15 cellular contexts compared by ENCODE assay signal in genomic region chr12:96166765-96167164, GRCh38. TPM values are rescaled to one million over a fixed set of nuclear protein-coding genes. Genes with fewer than 3 reads are reported as not detected.
A peak's percentile ranks its signal among the peaks of the same experiment; 100 is the strongest.
DNase-seq lines count a peak whose midpoint lies in the region; ATAC-seq, FAIRE-seq and TF ChIP-seq lines count a peak whose summit lies in the region.
"Had no signal": no experiment of that assay in that cellular context is flagged by ENCODE, and none has a peak within 500 bp of the region (broad histone marks: within the 10 kb centered on the region; RNA-seq: fewer than 3 reads in every experiment).

No MANE protein-coding gene starts in this region.

- H4K20me1 ChIP-seq in K562 (replicated peaks; ENCODE audit: control insufficient read depth, insufficient read depth, low read length), result no peaks in the 10 kb centered on the region
- H4K20me1 ChIP-seq: BLaER1 treated with 17β-estradiol and CSF1 and Interleukin-3, amounts not matched to agents 10 nM and 100 nM had no signal

- H3K4me2 ChIP-seq in K562 (ENCODE audit: insufficient read depth, low read length), result no peak overlapping the region
- H3K4me2 ChIP-seq: BLaER1 treated with 17β-estradiol and CSF1 and Interleukin-3, amounts not matched to agents 10 nM and 100 nM had no signal

- no peak overlapping the region for H3K9ac ChIP-seq in K562 (ENCODE audit: insufficient read depth in 1 of 2, low read depth in 2 of 2, low read length in 2 of 2)
- H3K9ac ChIP-seq: BLaER1 treated with 17β-estradiol and CSF1 and Interleukin-3, amounts not matched to agents 10 nM and 100 nM had no signal

- 85 to 90% (median 88%) methylated on average over 2 of the region's 2 CpGs for WGBS in heart left ventricle, 4 donors
- WGBS in K562 (ENCODE audit: insufficient coverage, low coverage, missing lambda C conversion rate), result 6% methylated on average over 2 of the region's 2 CpGs
- WGBS in gastroesophageal sphincter (ENCODE audit: low coverage in 1 of 2), 2 donors, result 67 to 75% methylated on average over 2 of the region's 2 CpGs
- WGBS in spleen, 5 donors, result 78 to 90% (median 83%) methylated on average over 2 of the region's 2 CpGs

- H3K79me2 ChIP-seq in K562 (ENCODE audit: control insufficient read depth, insufficient read depth, low read length), result no peaks in the 10 kb centered on the region

- H3K36me3 Mint-ChIP-seq in nephron progenitor cell (ENCODE audit: low read depth), result no peaks in the 10 kb centered on the region
- H3K36me3 Mint-ChIP-seq: CD4-positive, CD25-positive, alpha-beta regulatory T cell had no signal

- TF ChIP-seq POLR2A in heart left ventricle (IDR thresholded peaks at IDR 0.05) (no peak), K562 (conservative IDR thresholded peaks at IDR 0.05) (no peak), gastroesophageal sphincter (IDR thresholded peaks at IDR 0.05) (no peak), spleen (IDR thresholded peaks at IDR 0.05) (no peak), breast epithelium (IDR thresholded peaks at IDR 0.05) (no peak)

- ATAC-seq in heart left ventricle (no peak), K562 (no peak), gastroesophageal sphincter (no peak)

- H3K9me1 ChIP-seq in K562 (ENCODE audit: control insufficient read depth, insufficient read depth, low read length), result no peaks in the 10 kb centered on the region

- H3K27ac Mint-ChIP-seq in nephron progenitor cell, result no peak overlapping the region

- no peak overlapping the region for H2AFZ ChIP-seq in K562 (ENCODE audit: low read depth, low read length)

- H3K27ac ChIP-seq in heart left ventricle (peak overlapping the region; percentile 22 to 95 (median 82)), K562 (ENCODE audit: extremely low read depth, low read depth, low read length) (no peak overlapping the region), gastroesophageal sphincter (peak overlapping the region in 3 of 4 donors; percentile 54 to 60 (median 55)), spleen (peak overlapping the region in 6 of 8 donors; percentile 61 to 88 (median 80)), breast epithelium (peak overlapping the region in 1 of 2 donors; percentile 66)
- H3K27ac ChIP-seq: BLaER1 treated with 17β-estradiol and CSF1 and Interleukin-3, amounts not matched to agents 10 nM and 100 nM had no signal

- H3K4me3 ChIP-seq in heart left ventricle (no peak overlapping the region), K562 (no peak overlapping the region), gastroesophageal sphincter (no peak overlapping the region), spleen (no peak overlapping the region), breast epithelium (no peak overlapping the region)
- H3K4me3 ChIP-seq: BLaER1 treated with 17β-estradiol and CSF1 and Interleukin-3, amounts not matched to agents 10 nM and 100 nM; HAP-1 had no signal

- H3K27me3 ChIP-seq in heart left ventricle (no peaks in the 10 kb centered on the region), K562 (ENCODE audit: control insufficient read depth in 2 of 2, insufficient read depth in 2 of 2, low read length in 2 of 2) (peaks cover 8 to 40% of the 10 kb centered on the region in 2 experiments), gastroesophageal sphincter (no peaks in the 10 kb centered on the region), spleen (replicated peaks in 1 of 7) (no peaks in the 10 kb centered on the region), breast epithelium (no peaks in the 10 kb centered on the region)
- H3K27me3 ChIP-seq: BLaER1 treated with 17β-estradiol and CSF1 and Interleukin-3, amounts not matched to agents 10 nM and 100 nM had no signal

- peaks cover 4% of the 10 kb centered on the region for H3K27me3 Mint-ChIP-seq in nephron progenitor cell (ENCODE audit: low read depth, poor library complexity)

- TF ChIP-seq RAD21 in K562 (CRISPR knock-in tag; conservative IDR thresholded peaks at IDR 0.05 in 1 of 2, IDR thresholded peaks at IDR 0.05 in 1 of 2), result no peak

- in situ Hi-C loops in K562 (cut with MboI), result no loop called here

- H3K4me3 Mint-ChIP-seq in nephron progenitor cell, result no peak overlapping the region
- H3K4me3 Mint-ChIP-seq: CD4-positive, CD25-positive, alpha-beta regulatory T cell had no signal

- TF ChIP-seq CTCF in heart left ventricle (IDR thresholded peaks at IDR 0.05) (no peak), K562 (IDR thresholded peaks at IDR 0.05 in 2 of 3, conservative IDR thresholded peaks at IDR 0.05 in 1 of 3; ENCODE audit: insufficient read depth in 2 of 3, low read depth in 1 of 3, low read length in 3 of 3) (no peak), gastroesophageal sphincter (IDR thresholded peaks at IDR 0.05) (no peak), spleen (IDR thresholded peaks at IDR 0.05 in 8 of 11, conservative IDR thresholded peaks at IDR 0.05 in 3 of 11) (no peak), nephron progenitor cell (IDR thresholded peaks at IDR 0.05) (no peak), breast epithelium (IDR thresholded peaks at IDR 0.05) (no peak)

- FAIRE-seq in K562 (lab: Jason Lieb, UNC), result no peak
- FAIRE-seq: H1 had no signal

- H3K36me3 ChIP-seq in heart left ventricle, result no peaks in the 10 kb centered on the region
- H3K36me3 ChIP-seq in K562 (ENCODE audit: control insufficient read depth, insufficient read depth, low read length), result no peaks in the 10 kb centered on the region
- H3K36me3 ChIP-seq in gastroesophageal sphincter, result no peaks in the 10 kb centered on the region
- no peaks in the 10 kb centered on the region for H3K36me3 ChIP-seq in spleen
- no peaks in the 10 kb centered on the region for H3K36me3 ChIP-seq in breast epithelium
- H3K36me3 ChIP-seq: BLaER1 treated with 17β-estradiol and CSF1 and Interleukin-3, amounts not matched to agents 10 nM and 100 nM; HAP-1 had no signal

- no peaks in the 10 kb centered on the region for H3K9me3 Mint-ChIP-seq in nephron progenitor cell
- H3K9me3 Mint-ChIP-seq: CD4-positive, CD25-positive, alpha-beta regulatory T cell had no signal

- intact Hi-C loops in heart left ventricle (cut with DNase I), result loop anchor here in 4 of 10 donors (5.0 kb wide), 3 partner anchors 41 to 59 kb away; no protein-coding TSS in a partner anchor
- intact Hi-C loops in cardiac septum (cut with DNase I), result loop anchor here (5.0 kb wide), 1 partner anchor 41 kb away; no protein-coding TSS in a partner anchor
- intact Hi-C loops in K562 (cut with micrococcal nuclease), result no loop called here
- intact Hi-C loops in spleen (cut with DNase I; ENCODE audit: low total_unique reads), result no loop called here
- intact Hi-C loops in breast epithelium (cut with DNase I; ENCODE audit: low total_unique reads), result no loop called here

- DNase-seq in heart left ventricle, result no peak
- DNase-seq in cardiac septum (ENCODE audit: low spot score), result no peak
- DNase-seq in K562 (ENCODE audit: extremely low read depth in 1 of 4, low spot score in 3 of 4), result no peak
- DNase-seq in spleen, result no peak
- DNase-seq in nephron progenitor cell, result no peak
- DNase-seq in breast epithelium (ENCODE audit: low spot score in 2 of 2), result no peak
- DNase-seq in germinal center (ENCODE audit: low spot score), result no peak
- DNase-seq: ACHN; CD4-positive, CD25-positive, alpha-beta regulatory T cell; DMS53; GF-D8 had no signal

- POLR2A ChIA-PET in K562 (lab: Yijun Ruan, JAX), result interaction anchor here (1.1 kb wide), 1 partner anchor 24 kb away, joined by 3 read pairs; no protein-coding TSS in a partner anchor

- TF ChIP-seq EP300 in K562 (IDR thresholded peaks at IDR 0.05; ENCODE audit: low read length) (no peak), gastroesophageal sphincter (IDR thresholded peaks at IDR 0.05) (no peak)

- H3K4me1 ChIP-seq in heart left ventricle (peaks cover 3 to 57% (median 24%) of the 10 kb centered on the region in 12 donors), K562 (replicated peaks in 1 of 2; ENCODE audit: control insufficient read depth in 2 of 2, insufficient read depth in 2 of 2, low read length in 2 of 2) (no peaks in the 10 kb centered on the region), gastroesophageal sphincter (no peaks in the 10 kb centered on the region), spleen (peaks cover 3 to 30% (median 19%) of the 10 kb centered on the region in 6 donors), breast epithelium (no peaks in the 10 kb centered on the region)
- H3K4me1 ChIP-seq: HAP-1 had no signal

- no TSS peak for BruUV-seq in K562 (replicated peaks; lab: Mats Ljungman, UMichigan)

- H3K9me3 ChIP-seq in heart left ventricle, result no peaks in the 10 kb centered on the region
- H3K9me3 ChIP-seq in K562 (replicated peaks; ENCODE audit: control insufficient read depth, insufficient read depth, low read depth, low read length), result no peaks in the 10 kb centered on the region
- no peaks in the 10 kb centered on the region for H3K9me3 ChIP-seq in gastroesophageal sphincter
- H3K9me3 ChIP-seq in spleen, result no peaks in the 10 kb centered on the region
- H3K9me3 ChIP-seq in breast epithelium, result no peaks in the 10 kb centered on the region
- H3K9me3 ChIP-seq: HAP-1 had no signal

- CTCF ChIA-PET in K562 (lab: Yijun Ruan, JAX; ENCODE audit: low intra/inter-chr PET ratio), result no interaction called here

- peaks cover 33% of the 10 kb centered on the region for H3K4me1 Mint-ChIP-seq in nephron progenitor cell

TF ChIP-seq in K562, 482 proteins besides CTCF, POLR2A, EP300 and RAD21:
- no peak for TF ChIP-seq PHF21A (IDR thresholded peaks at IDR 0.05; ENCODE audit: borderline replicate concordance, low read depth)
- peak; percentile 80 for TF ChIP-seq ZNF24 (IDR thresholded peaks at IDR 0.05)

RNA-seq across cellular contexts. Expression of gene ELK3, which starts 27.4 kb away (rescaled TPM):
- total RNA-seq in heart left ventricle (10 to 100 TPM; 14.3 to 42.3 (median 18.6) TPM), cardiac septum (18.6 TPM), K562 (2014; rRNA removed) (2.0 and 3.3 TPM in 2 replicates), K562 (2014; rRNA removed; fragmentation: Illumina TruSeq; extraction: Trizol) (3.2 TPM in 2 replicates), K562 (2015; rRNA removed; fragmentation: Illumina TruSeq; extraction: Trizol) (2.9 and 3.8 TPM in 2 replicates), K562 (2021) (5.5 and 6.3 TPM in 2 replicates), gastroesophageal sphincter (10 to 100 TPM; 10.1 to 25.3 (median 23.4) TPM), spleen (10 to 100 TPM; 44.4 to 92.7 (median 60.0) TPM), breast epithelium (10 to 100 TPM; 13.9 to 28.5 (median 16.5) TPM)
- polyA plus RNA-seq in heart left ventricle (10 to 100 TPM in 1 of 2 donors, 1 to 10 TPM in 1; 5.7 to 20.7 TPM), K562 (2011; rRNA removed) (0.70 and 1.5 TPM in 2 replicates), K562 (2014; fragmentation: Illumina TruSeq; extraction: Trizol) (4.7 and 5.1 TPM in 2 replicates), K562 (2014; fragmentation: Nextera tagmentation; extraction: Ambion mirVana) (1 to 10 TPM; 1.6 to 1.7 TPM), K562 (2014; rRNA removed) (2.9 and 3.1 TPM in 2 replicates), spleen (10 to 100 TPM; 14.5 to 29.7 (median 15.9) TPM)
- 2.0 and 2.1 TPM in 2 replicates for total RNA-seq in K562 (2011; cell fraction: chromatin; rRNA removed; ENCODE audit: low replicate concordance)
- total RNA-seq in K562 (2011; cell fraction: nucleolus; rRNA removed), result 0.79 and 1.0 TPM in 2 replicates
- 1.1 and 1.7 TPM in 2 replicates for total RNA-seq in K562 (2011; cell fraction: nucleoplasm; rRNA removed)
- polyA plus RNA-seq in K562 (2011; cell fraction: cytosol; rRNA removed), result 0.80 and 2.0 TPM in 2 replicates
- 0.25 and 1.3 TPM in 2 replicates for polyA plus RNA-seq in K562 (2011; cell fraction: nucleus; rRNA removed)
- 4.1 and 5.0 TPM in 2 replicates for polyA plus RNA-seq in K562 (2012)
- 0.75 and 1.1 TPM in 2 replicates for polyA minus RNA-seq in K562 (2011; rRNA and poly(A)+ RNA removed)
- 1.5 and 2.0 TPM in 2 replicates for polyA minus RNA-seq in K562 (2011; cell fraction: cytosol; rRNA and poly(A)+ RNA removed)
- 0.67 and 0.81 TPM in 2 replicates for polyA minus RNA-seq in K562 (2011; cell fraction: nucleus; rRNA and poly(A)+ RNA removed)
